12 cellular contexts compared by ENCODE assay signal in genomic region chr12:27020761-27021160, GRCh38.
"Had no signal": no experiment of that assay in that cellular context is flagged by ENCODE, and none has a peak within 500 bp of the region (broad histone marks: within the 10 kb centered on the region; RNA-seq: fewer than 3 reads in every experiment).

No MANE protein-coding gene starts in this region.

- H3K36me3 ChIP-seq: adrenal gland, cardiac muscle cell, left ventricle myocardium inferior, neural progenitor cell, thoracic aorta had no signal

- H3K9me3 Mint-ChIP-seq: activated CD4-positive, alpha-beta T cell treated with anti-CD3 and anti-CD28 coated beads, Interleukin-2, amount 10 ng/mL, durations not matched to agents 24 days and 14 days; activated naive CD4-positive, alpha-beta T cell treated with anti-CD3 and anti-CD28 coated beads, Interleukin-2, amount 10 ng/mL, durations not matched to agents 7 days and 5 days; memory B cell; neural progenitor cell had no signal

- DNase-seq: activated CD4-positive, CD25-positive, alpha-beta regulatory T cell; activated naive CD4-positive, alpha-beta T cell treated with anti-CD3 and anti-CD28 coated beads, Interleukin-2, amount 10 ng/mL, durations not matched to agents 7 days and 5 days; adrenal gland; kidney; left ventricle myocardium inferior; stimulated activated CD4-positive, alpha-beta T cell treated with anti-CD3 and anti-CD28 coated beads, Interleukin-2, amount 100 ng/mL, for 24 hours had no signal

- H3K9me3 ChIP-seq: adrenal gland, left ventricle myocardium inferior, thoracic aorta had no signal

- H3K27me3 ChIP-seq: adrenal gland, cardiac muscle cell, hepatocyte had no signal

- H3K27ac ChIP-seq: cardiac muscle cell, hepatocyte, left ventricle myocardium inferior, neural progenitor cell had no signal

- H3K36me3 Mint-ChIP-seq: neural progenitor cell had no signal

- H3K27me3 Mint-ChIP-seq: activated CD4-positive, alpha-beta T cell treated with anti-CD3 and anti-CD28 coated beads, Interleukin-2, amount 10 ng/mL, durations not matched to agents 24 days and 14 days; memory B cell had no signal

- H3K4me3 ChIP-seq: cardiac muscle cell, hepatocyte, neural progenitor cell had no signal

- H3K27ac Mint-ChIP-seq: activated CD4-positive, alpha-beta T cell treated with anti-CD3 and anti-CD28 coated beads, Interleukin-2, amount 10 ng/mL, durations not matched to agents 24 days and 14 days; activated naive CD4-positive, alpha-beta T cell treated with anti-CD3 and anti-CD28 coated beads, Interleukin-2, amount 10 ng/mL, durations not matched to agents 7 days and 5 days; memory B cell; neural progenitor cell had no signal
